Comparison of ENCODE assay signal across 8 cellular contexts in the genomic region with DNA sequence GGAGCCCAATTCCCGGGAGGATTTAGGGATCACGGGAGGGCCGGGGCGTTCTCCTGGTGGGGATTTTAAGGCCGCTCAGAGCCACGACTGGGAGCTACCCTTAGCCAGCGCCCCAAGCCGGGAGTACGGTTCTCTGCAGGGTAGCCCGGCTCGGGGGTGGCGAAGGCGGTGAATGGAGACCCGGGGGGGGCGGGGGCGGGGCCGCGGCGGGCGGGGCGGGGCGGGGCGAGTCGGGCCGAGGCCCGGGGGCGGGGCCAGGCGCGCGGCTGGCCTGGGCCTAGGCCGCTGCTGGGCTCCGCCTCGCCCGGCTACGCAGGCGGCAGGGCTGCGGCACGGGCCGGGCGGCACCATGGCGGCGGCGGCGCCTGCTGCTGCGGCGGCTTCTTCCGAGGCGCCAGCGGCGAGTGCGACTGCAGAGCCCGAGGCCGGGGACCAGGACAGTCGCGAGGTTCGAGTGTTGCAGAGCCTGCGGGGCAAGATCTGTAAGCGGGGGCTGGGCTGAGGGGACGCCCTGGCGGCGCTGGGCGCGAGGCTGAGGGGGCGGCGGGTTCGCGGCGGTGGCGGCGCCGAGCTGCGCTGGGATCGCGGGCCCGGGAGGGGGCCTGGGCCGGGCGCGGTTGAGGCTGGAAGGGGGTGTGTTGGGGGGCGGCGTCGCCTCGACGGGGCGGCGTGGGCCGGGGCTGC. TPM values are rescaled to one million over a fixed set of nuclear protein-coding genes. Genes with fewer than 3 reads are reported as not detected.
DNase-seq lines count a peak whose midpoint lies in the region; ATAC-seq and TF ChIP-seq lines count a peak whose summit lies in the region.

A gene with protein sequence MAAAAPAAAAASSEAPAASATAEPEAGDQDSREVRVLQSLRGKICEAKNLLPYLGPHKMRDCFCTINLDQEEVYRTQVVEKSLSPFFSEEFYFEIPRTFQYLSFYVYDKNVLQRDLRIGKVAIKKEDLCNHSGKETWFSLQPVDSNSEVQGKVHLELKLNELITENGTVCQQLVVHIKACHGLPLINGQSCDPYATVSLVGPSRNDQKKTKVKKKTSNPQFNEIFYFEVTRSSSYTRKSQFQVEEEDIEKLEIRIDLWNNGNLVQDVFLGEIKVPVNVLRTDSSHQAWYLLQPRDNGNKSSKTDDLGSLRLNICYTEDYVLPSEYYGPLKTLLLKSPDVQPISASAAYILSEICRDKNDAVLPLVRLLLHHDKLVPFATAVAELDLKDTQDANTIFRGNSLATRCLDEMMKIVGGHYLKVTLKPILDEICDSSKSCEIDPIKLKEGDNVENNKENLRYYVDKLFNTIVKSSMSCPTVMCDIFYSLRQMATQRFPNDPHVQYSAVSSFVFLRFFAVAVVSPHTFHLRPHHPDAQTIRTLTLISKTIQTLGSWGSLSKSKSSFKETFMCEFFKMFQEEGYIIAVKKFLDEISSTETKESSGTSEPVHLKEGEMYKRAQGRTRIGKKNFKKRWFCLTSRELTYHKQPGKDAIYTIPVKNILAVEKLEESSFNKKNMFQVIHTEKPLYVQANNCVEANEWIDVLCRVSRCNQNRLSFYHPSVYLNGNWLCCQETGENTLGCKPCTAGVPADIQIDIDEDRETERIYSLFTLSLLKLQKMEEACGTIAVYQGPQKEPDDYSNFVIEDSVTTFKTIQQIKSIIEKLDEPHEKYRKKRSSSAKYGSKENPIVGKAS (plus strand): TSS at position 293 of the 684 bp plus-strand sequence. CDS start 57 bp downstream, at position 350.

- no peaks in the 10 kb centered on the region for H3K9me3 ChIP-seq in colonic mucosa

- peak; percentile 56 to 70 for DNase-seq in AML-193 (lab: John Stamatoyannopoulos, UW)
- DNase-seq in NCI-H460 (ENCODE audit: extremely low read depth, low read depth), result peak; percentile 57
- DNase-seq in activated CD4-positive, alpha-beta T cell treated with anti-CD3 and anti-CD28 coated beads for 36 hours, result peak; percentile 77
- DNase-seq in colonic mucosa, result peak; percentile 72
- peak; percentile 46 to 60 for DNase-seq in stimulated activated CD4-positive, alpha-beta T cell treated with anti-CD3 and anti-CD28 coated beads, Interleukin-1b, Interleukin-23, amount 100 ng/mL, for 4 hours (ENCODE audit: low read depth in 2 of 2)

- H3K9me3 Mint-ChIP-seq in activated CD4-positive, alpha-beta T cell treated with anti-CD3 and anti-CD28 coated beads for 36 hours (ENCODE audit: low read depth), result no peaks in the 10 kb centered on the region

- no peaks in the 10 kb centered on the region for H3K27me3 Mint-ChIP-seq in activated CD4-positive, alpha-beta T cell treated with anti-CD3 and anti-CD28 coated beads for 36 hours

- H3K4me3 Mint-ChIP-seq in activated CD4-positive, alpha-beta T cell treated with anti-CD3 and anti-CD28 coated beads for 36 hours, result peak within 1 kb of the TSS; percentile 77

- H3K27me3 ChIP-seq in colonic mucosa (no peaks in the 10 kb centered on the region), layer of hippocampus (ENCODE audit: control insufficient read depth, insufficient read depth, low read length) (no peaks in the 10 kb centered on the region)

- intact Hi-C loops in activated CD4-positive, alpha-beta T cell treated with anti-CD3 and anti-CD28 coated beads for 36 hours (cut with DNase I, micrococcal nuclease), result loop anchor here (1.0 to 10.0 kb wide), 15 partner anchors 11 to 958 kb away; a partner anchor contains a TSS
- intact Hi-C loops in colonic mucosa (cut with DNase I), result loop anchor here (5.0 kb wide), 1 partner anchor 60 kb away; no protein-coding TSS in a partner anchor

- H3K36me3 Mint-ChIP-seq in activated CD4-positive, alpha-beta T cell treated with anti-CD3 and anti-CD28 coated beads for 36 hours (ENCODE audit: low read depth), result peaks cover 17% of the 10 kb centered on the region

- H3K27ac Mint-ChIP-seq in activated CD4-positive, alpha-beta T cell treated with anti-CD3 and anti-CD28 coated beads for 36 hours, result peak within 1 kb of the TSS; percentile 94

- peak within 1 kb of the TSS; percentile 69 for H3K4me3 ChIP-seq in colonic mucosa

- peaks cover 57% of the 10 kb centered on the region for H3K4me1 Mint-ChIP-seq in activated CD4-positive, alpha-beta T cell treated with anti-CD3 and anti-CD28 coated beads for 36 hours

- CTCF ChIA-PET in activated CD4-positive, alpha-beta T cell treated with anti-CD3 and anti-CD28 coated beads for 36 hours (lab: Charles Lee), result interaction anchor here (0.6 to 3.8 kb wide), 13 partner anchors 12 to 252 kb away, joined by 3 to 15 read pairs (median 4); no protein-coding TSS in a partner anchor

- H3K9ac ChIP-seq in colonic mucosa (ENCODE audit: low read depth in 2 of 2, low read length in 2 of 2), result peak within 1 kb of the TSS; percentile 81 to 93

- no peaks in the 10 kb centered on the region for H3K4me1 ChIP-seq in colonic mucosa

- ATAC-seq in GM19035 (IDR thresholded peaks at IDR 0.05; ENCODE audit: unreplicated experiment) (peak; percentile 71), HG03342 (IDR thresholded peaks at IDR 0.05; ENCODE audit: unreplicated experiment) (peak; percentile 60)
- peak; percentile 71 for ATAC-seq in activated CD4-positive, alpha-beta T cell treated with anti-CD3 and anti-CD28 coated beads for 36 hours

- POLR2A ChIA-PET in activated CD4-positive, alpha-beta T cell treated with anti-CD3 and anti-CD28 coated beads for 36 hours (lab: Charles Lee), result interaction anchor here (0.8 to 2.6 kb wide), 8 partner anchors 12 to 255 kb away, joined by 3 to 19 read pairs (median 4); a partner anchor contains a TSS

- no peaks in the 10 kb centered on the region for H3K36me3 ChIP-seq in colonic mucosa

- H3K27ac ChIP-seq in colonic mucosa, result peak within 1 kb of the TSS; percentile 99
- peak within 1 kb of the TSS; percentile 89 for H3K27ac ChIP-seq in layer of hippocampus (ENCODE audit: low read depth, low read length)

- TF ChIP-seq CTCF in colonic mucosa (IDR thresholded peaks at IDR 0.05), result no peak

RNA-seq across cellular contexts. Expression of the gene that starts here (rescaled TPM):
- 13.4 and 13.6 TPM in 2 replicates for total RNA-seq in NCI-H460 (2014; rRNA removed; shearing (Covaris generic))
- 6.5 and 22.8 TPM in 2 replicates for polyA plus RNA-seq in NCI-H460 (2014; cell fraction: nucleus; rRNA removed)
- 10 to 100 TPM; 30.8 to 32.0 TPM for total RNA-seq in activated CD4-positive, alpha-beta T cell treated with anti-CD3 and anti-CD28 coated beads for 36 hours
- total RNA-seq in colonic mucosa, result 10 to 100 TPM; 12.0 to 18.3 TPM

Comparison
In these comparisons a context has a peak if more than half of its experiments do, and no peak if none do; other contexts are left out.
1. Peak in every context shown above with its lines: DNase-seq, ATAC-seq, H3K4me3 ChIP-seq and H3K27ac ChIP-seq.